21 cellular contexts compared by ENCODE assay signal in the genomic region with DNA sequence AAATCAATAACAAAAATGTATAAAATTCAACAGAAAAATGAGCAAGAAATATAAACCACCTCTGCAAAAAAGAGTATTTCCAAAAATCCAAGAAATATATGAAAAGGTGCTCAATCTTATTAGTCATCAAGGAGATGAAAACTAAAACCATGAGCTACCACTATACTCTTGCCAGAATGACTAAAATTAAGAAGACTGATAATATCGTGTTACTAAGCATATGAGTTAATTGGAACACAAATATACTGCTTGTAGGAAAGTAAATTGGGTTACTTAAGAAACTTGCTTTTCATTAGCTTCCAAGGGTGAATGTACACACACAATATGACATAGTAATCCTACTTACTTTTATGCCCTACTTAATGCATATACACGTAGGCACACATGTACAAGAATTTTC. TPM values are rescaled to one million over a fixed set of nuclear protein-coding genes. Genes with fewer than 3 reads are reported as not detected.
DNase-seq lines count a peak whose midpoint lies in the region; ATAC-seq, FAIRE-seq and TF ChIP-seq lines count a peak whose summit lies in the region.
"Had no signal": no experiment of that assay in that cellular context is flagged by ENCODE, and none has a peak within 500 bp of the region (broad histone marks: within the 10 kb centered on the region; RNA-seq: fewer than 3 reads in every experiment).

No MANE protein-coding gene starts in this region.

- no peaks in the 10 kb centered on the region for H3K27me3 ChIP-seq in astrocyte (ENCODE audit: insufficient read depth, low read length)
- H3K27me3 ChIP-seq in SJCRH30 = no peaks in the 10 kb centered on the region
- H3K27me3 ChIP-seq: testis had no signal

- peaks cover 2% of the 10 kb centered on the region for H3K9me3 Mint-ChIP-seq in activated naive CD4-positive, alpha-beta T cell treated with anti-CD3 and anti-CD28 coated beads for 36 hours
- H3K9me3 Mint-ChIP-seq in T-cell (peaks cover 0 to 4% (median 3%) of the 10 kb centered on the region in 3 donors), astrocyte (ENCODE audit: unreplicated experiment) (no peaks in the 10 kb centered on the region)

- CTCF ChIA-PET in activated naive CD4-positive, alpha-beta T cell treated with anti-CD3 and anti-CD28 coated beads for 36 hours (lab: Charles Lee) = interaction anchor here (0.6 to 3.0 kb wide), 5 partner anchors 37 to 169 kb away, joined by 3 to 16 read pairs (median 6); no protein-coding TSS in a partner anchor
- CTCF ChIA-PET in T-cell (lab: Charles Lee) = interaction anchor here (1.2 to 1.6 kb wide), 3 partner anchors 11 to 75 kb away, joined by 3 to 4 read pairs (median 3); no protein-coding TSS in a partner anchor

- H3K4me1 ChIP-seq in astrocyte (ENCODE audit: insufficient read depth, low read length) = no peaks in the 10 kb centered on the region
- no peaks in the 10 kb centered on the region for H3K4me1 ChIP-seq in SJCRH30
- H3K4me1 ChIP-seq: Caco-2, lower lobe of right lung, testis had no signal

- no peak for FAIRE-seq in astrocyte (lab: Jason Lieb, UNC)
- FAIRE-seq: islet of Langerhans had no signal

- H3K4me3 Mint-ChIP-seq in activated naive CD4-positive, alpha-beta T cell treated with anti-CD3 and anti-CD28 coated beads for 36 hours = peak overlapping the region; percentile 67
- H3K4me3 Mint-ChIP-seq in T-cell (peak overlapping the region; percentile 93 to 98 (median 96)), astrocyte (ENCODE audit: unreplicated experiment) (no peak overlapping the region)

- no peak for DNase-seq in activated naive CD4-positive, alpha-beta T cell treated with anti-CD3 and anti-CD28 coated beads for 36 hours
- DNase-seq in activated naive CD4-positive, alpha-beta T cell treated with Interleukin-2 at 50 U/mL for 16 hours = no peak
- DNase-seq in T-cell = no peak
- peak; percentile 2 for DNase-seq in astrocyte (ENCODE audit: low read depth)
- no peak for DNase-seq in posterior cingulate gyrus
- DNase-seq in SJCRH30 = no peak
- no peak for DNase-seq in NCI-H524 treated with DMSO at 0.1 percent for 48 hours (lab: John Stamatoyannopoulos, UW)
- DNase-seq: activated gamma-delta T cell, Caco-2, cortex of kidney, foreskin fibroblast, KG1, lower lobe of right lung, NCI-H2029, NCI-H510A, occipital lobe, right cardiac atrium, testis had no signal

- no peak overlapping the region for H2AFZ ChIP-seq in astrocyte (ENCODE audit: low read depth, low read length)

- no peak overlapping the region for H3K9ac ChIP-seq in astrocyte (ENCODE audit: low read length)

- intact Hi-C loops in activated naive CD4-positive, alpha-beta T cell treated with anti-CD3 and anti-CD28 coated beads for 36 hours (cut with micrococcal nuclease) = loop anchor here (1.0 to 5.0 kb wide), 5 partner anchors 11 to 380 kb away; a partner anchor contains a TSS
- intact Hi-C loops in posterior cingulate gyrus (cut with DNase I) = no loop called here

- H3K27me3 Mint-ChIP-seq in activated naive CD4-positive, alpha-beta T cell treated with anti-CD3 and anti-CD28 coated beads for 36 hours (ENCODE audit: low read depth) = no peaks in the 10 kb centered on the region
- no peaks in the 10 kb centered on the region for H3K27me3 Mint-ChIP-seq in T-cell
- no peaks in the 10 kb centered on the region for H3K27me3 Mint-ChIP-seq in astrocyte (ENCODE audit: low read depth, unreplicated experiment)

- H3K4me1 Mint-ChIP-seq in activated naive CD4-positive, alpha-beta T cell treated with anti-CD3 and anti-CD28 coated beads for 36 hours (ENCODE audit: low read depth) = peaks cover 41% of the 10 kb centered on the region
- H3K4me1 Mint-ChIP-seq in T-cell = peaks cover 49 to 61% (median 49%) of the 10 kb centered on the region in 3 donors
- no peaks in the 10 kb centered on the region for H3K4me1 Mint-ChIP-seq in astrocyte (ENCODE audit: low read depth, unreplicated experiment)

- H3K9me3 ChIP-seq in astrocyte (ENCODE audit: insufficient read depth, low read depth, low read length) (no peaks in the 10 kb centered on the region), SJCRH30 (replicated peaks) (no peaks in the 10 kb centered on the region)
- H3K9me3 ChIP-seq: Caco-2, lower lobe of right lung, testis had no signal

- H3K27ac ChIP-seq in astrocyte (ENCODE audit: low read depth, low read length) (no peak overlapping the region), SJCRH30 (no peak overlapping the region)
- H3K27ac ChIP-seq: lower lobe of right lung, RWPE1, testis had no signal

- H3K4me2 ChIP-seq in astrocyte (ENCODE audit: low read length) = no peak overlapping the region

- no peaks in the 10 kb centered on the region for H4K20me1 ChIP-seq in astrocyte (ENCODE audit: insufficient read depth, low read length)

- H3K36me3 ChIP-seq in astrocyte (ENCODE audit: insufficient read depth, low read length) = no peaks in the 10 kb centered on the region
- no peaks in the 10 kb centered on the region for H3K36me3 ChIP-seq in SJCRH30
- H3K36me3 ChIP-seq: lower lobe of right lung had no signal

- no peaks in the 10 kb centered on the region for H3K79me2 ChIP-seq in astrocyte (ENCODE audit: insufficient read depth, low read length)

- peak overlapping the region; percentile 94 for H3K27ac Mint-ChIP-seq in activated naive CD4-positive, alpha-beta T cell treated with anti-CD3 and anti-CD28 coated beads for 36 hours
- H3K27ac Mint-ChIP-seq in T-cell = peak overlapping the region; percentile 88 to 91
- H3K27ac Mint-ChIP-seq in astrocyte (ENCODE audit: unreplicated experiment) = no peak overlapping the region

- H3K4me3 ChIP-seq in astrocyte (ENCODE audit: insufficient read depth, low read depth, low read length) (no peak overlapping the region), SJCRH30 (no peak overlapping the region)
- H3K4me3 ChIP-seq: lower lobe of right lung, testis had no signal

- peaks cover 2% of the 10 kb centered on the region for H3K36me3 Mint-ChIP-seq in activated naive CD4-positive, alpha-beta T cell treated with anti-CD3 and anti-CD28 coated beads for 36 hours (ENCODE audit: low read depth)
- peaks cover 8% of the 10 kb centered on the region for H3K36me3 Mint-ChIP-seq in T-cell
- no peaks in the 10 kb centered on the region for H3K36me3 Mint-ChIP-seq in astrocyte (ENCODE audit: low read depth, unreplicated experiment)

- POLR2A ChIA-PET in T-cell (lab: Charles Lee) = no interaction called here

- no peak for TF ChIP-seq CTCF in astrocyte (IDR thresholded peaks at IDR 0.05; ENCODE audit: insufficient read depth, low read depth, low read length)

- no peak for ATAC-seq in T-cell (replicated peaks in 1 of 4)
- ATAC-seq: lower lobe of right lung, right cardiac atrium had no signal

RNA-seq across cellular contexts. Expression of a gene that starts 3.4 kb away (rescaled TPM):
- total RNA-seq in activated naive CD4-positive, alpha-beta T cell treated with anti-CD3 and anti-CD28 coated beads for 36 hours = 1 to 10 TPM; 7.0 to 7.4 TPM
- total RNA-seq in T-cell (10 to 100 TPM; 55.5 to 93.3 (median 69.4) TPM), astrocyte (0.07 TPM in 1 of 2 replicates, not detected in the other)
- 0.02 TPM in 1 of 2 replicates, not detected in the other for total RNA-seq in SJCRH30 (2014; rRNA removed; shearing (Covaris generic))
- total RNA-seq: Caco-2, Daoy had no signal

Comparison
In these comparisons a context has a peak if more than half of its experiments do, and no peak if none do; other contexts are left out.
1. RNA of a gene that starts 3.4 kb away (total RNA-seq): 55.5 to 93.3 TPM in T-cell; 7.0 to 7.4 TPM in activated naive CD4-positive, alpha-beta T cell treated with anti-CD3 and anti-CD28 coated beads for 36 hours, 0.07 TPM in astrocyte and 0.02 TPM in SJCRH30; every median in the first group is over 4 times any median in the second.